8 cellular contexts compared by ENCODE assay signal in the genomic region with DNA sequence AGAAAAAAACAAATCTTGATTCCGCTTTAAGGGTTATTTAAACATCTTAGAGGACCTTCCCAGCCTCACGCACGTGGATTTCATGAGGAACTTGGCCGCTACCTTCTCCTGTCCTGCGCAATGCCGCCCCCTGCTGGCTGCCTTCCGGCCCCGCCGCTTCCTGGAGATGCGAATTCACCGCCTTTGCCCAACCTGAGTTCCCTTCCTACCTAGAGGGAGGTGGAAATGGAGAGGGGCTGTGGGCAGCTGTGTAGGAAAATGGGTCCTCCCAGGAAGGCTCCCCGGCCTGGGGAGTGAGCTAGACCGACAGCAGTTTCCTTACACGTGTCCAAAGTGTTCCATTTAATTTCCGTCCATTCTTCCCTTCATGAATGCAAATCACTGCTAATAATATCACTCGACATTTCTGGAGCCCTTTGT.
A peak's percentile ranks its signal among the peaks of the same experiment; 100 is the strongest.
DNase-seq lines count a peak whose midpoint lies in the region; ATAC-seq lines count a peak whose summit lies in the region.

No MANE protein-coding gene starts in this region.

- no peak overlapping the region for H3K9ac ChIP-seq in NT2/D1 (ENCODE audit: insufficient read length, low read depth)

- no peaks in the 10 kb centered on the region for H3K9me3 ChIP-seq in NT2/D1 (ENCODE audit: insufficient read depth, low read length)

- no peak overlapping the region for H3K4me3 ChIP-seq in NT2/D1 (ENCODE audit: insufficient read length, low read depth)

- DNase-seq in ELR (ENCODE audit: low read depth) (peak; percentile 81), NT2/D1 (ENCODE audit: low read depth, low spot score) (peak; percentile 80), epidermal melanocyte (ENCODE audit: insufficient read length, low spot score) (peak; percentile 40), middle frontal gyrus (ENCODE audit: extremely low spot score, low spot score) (peak; percentile 51), NCI-H2227 treated with DMSO at 0.1 percent for 48 hours (lab: John Stamatoyannopoulos, UW) (no peak)
- DNase-seq in activated CD8-positive, alpha-beta memory T cell treated with anti-CD3 and anti-CD28 coated beads, Interleukin-2, amount 50 U/mL, for 4 hours = peak; percentile 80
- peak; percentile 50 to 63 for DNase-seq in stimulated activated CD8-positive, alpha-beta memory T cell treated with anti-CD3 and anti-CD28 coated beads, Interleukin-2, amount 100 ng/mL, for 1 hour (ENCODE audit: low read depth in 2 of 2)

- peak; percentile 54 for ATAC-seq in HG03439 (IDR thresholded peaks at IDR 0.05; ENCODE audit: unreplicated experiment)

- no peaks in the 10 kb centered on the region for H3K27me3 ChIP-seq in NT2/D1 (ENCODE audit: insufficient read depth, insufficient read length)

- peaks cover 2% of the 10 kb centered on the region for H3K4me1 ChIP-seq in NT2/D1 (ENCODE audit: insufficient read depth, insufficient read length)

- no peaks in the 10 kb centered on the region for H3K36me3 ChIP-seq in NT2/D1 (ENCODE audit: insufficient read depth, insufficient read length, low read length)
